Comparison of ENCODE assay signal across 15 cellular contexts in genomic region chr3:197381371-197381770, GRCh38.
"Had no signal": no experiment of that assay in that cellular context is flagged by ENCODE, and none has a peak within 500 bp of the region (broad histone marks: within the 10 kb centered on the region; RNA-seq: fewer than 3 reads in every experiment).

No MANE protein-coding gene starts in this region.

- H3K27me3 ChIP-seq: adrenal gland, esophagus muscularis mucosa, sigmoid colon, vagina had no signal

- H3K9me3 Mint-ChIP-seq: activated naive CD4-positive, alpha-beta T cell treated with anti-CD3 and anti-CD28 coated beads, Interleukin-2, amount 10 ng/mL, durations not matched to agents 7 days and 5 days; natural killer cell; T-cell had no signal

- H3K27ac Mint-ChIP-seq: activated naive CD4-positive, alpha-beta T cell treated with anti-CD3 and anti-CD28 coated beads, Interleukin-2, amount 10 ng/mL, durations not matched to agents 7 days and 5 days; natural killer cell; T-cell had no signal

- H3K36me3 Mint-ChIP-seq: activated naive CD4-positive, alpha-beta T cell treated with anti-CD3 and anti-CD28 coated beads, Interleukin-2, amount 10 ng/mL, durations not matched to agents 7 days and 5 days; natural killer cell; T-cell had no signal

- H3K27ac ChIP-seq: adrenal gland, esophagus muscularis mucosa, sigmoid colon, spleen, tibial artery, vagina had no signal

- H3K4me1 Mint-ChIP-seq: activated naive CD4-positive, alpha-beta T cell treated with anti-CD3 and anti-CD28 coated beads, Interleukin-2, amount 10 ng/mL, durations not matched to agents 7 days and 5 days; natural killer cell; T-cell had no signal

- H3K4me3 ChIP-seq: adrenal gland, esophagus muscularis mucosa, sigmoid colon, spleen, tibial artery, vagina had no signal

- H3K36me3 ChIP-seq: adrenal gland, esophagus muscularis mucosa, sigmoid colon, spleen, tibial artery, vagina had no signal

- H3K4me3 Mint-ChIP-seq: activated naive CD4-positive, alpha-beta T cell treated with anti-CD3 and anti-CD28 coated beads, Interleukin-2, amount 10 ng/mL, durations not matched to agents 7 days and 5 days; natural killer cell; T-cell had no signal

- H3K9me3 ChIP-seq: adrenal gland, esophagus muscularis mucosa, sigmoid colon, tibial artery, vagina had no signal

- DNase-seq: activated naive CD4-positive, alpha-beta T cell treated with anti-CD3 and anti-CD28 coated beads, Interleukin-2, amount 10 ng/mL, durations not matched to agents 7 days and 5 days; activated T-cell treated with anti-CD3 and anti-CD28 coated beads for 4 hours; adrenal gland; hippocampal formation; mesendoderm; natural killer cell; stimulated activated CD4-positive, alpha-beta T cell treated with anti-CD3 and anti-CD28 coated beads, Interleukin-1b, Interleukin-23, amount 100 ng/mL, for 48 hours; T-cell; T-helper 9 cell had no signal

- H3K4me1 ChIP-seq: adrenal gland, esophagus muscularis mucosa, sigmoid colon, spleen, tibial artery had no signal

- ATAC-seq: activated CD4-positive, CD25-positive, alpha-beta regulatory T cell treated with anti-CD3 and anti-CD28 coated beads, Interleukin-2, amount 50 U/mL, for 24 hours; natural killer cell; T-cell had no signal
